Comparison of ENCODE assay signal across 13 cellular contexts in the genomic region with DNA sequence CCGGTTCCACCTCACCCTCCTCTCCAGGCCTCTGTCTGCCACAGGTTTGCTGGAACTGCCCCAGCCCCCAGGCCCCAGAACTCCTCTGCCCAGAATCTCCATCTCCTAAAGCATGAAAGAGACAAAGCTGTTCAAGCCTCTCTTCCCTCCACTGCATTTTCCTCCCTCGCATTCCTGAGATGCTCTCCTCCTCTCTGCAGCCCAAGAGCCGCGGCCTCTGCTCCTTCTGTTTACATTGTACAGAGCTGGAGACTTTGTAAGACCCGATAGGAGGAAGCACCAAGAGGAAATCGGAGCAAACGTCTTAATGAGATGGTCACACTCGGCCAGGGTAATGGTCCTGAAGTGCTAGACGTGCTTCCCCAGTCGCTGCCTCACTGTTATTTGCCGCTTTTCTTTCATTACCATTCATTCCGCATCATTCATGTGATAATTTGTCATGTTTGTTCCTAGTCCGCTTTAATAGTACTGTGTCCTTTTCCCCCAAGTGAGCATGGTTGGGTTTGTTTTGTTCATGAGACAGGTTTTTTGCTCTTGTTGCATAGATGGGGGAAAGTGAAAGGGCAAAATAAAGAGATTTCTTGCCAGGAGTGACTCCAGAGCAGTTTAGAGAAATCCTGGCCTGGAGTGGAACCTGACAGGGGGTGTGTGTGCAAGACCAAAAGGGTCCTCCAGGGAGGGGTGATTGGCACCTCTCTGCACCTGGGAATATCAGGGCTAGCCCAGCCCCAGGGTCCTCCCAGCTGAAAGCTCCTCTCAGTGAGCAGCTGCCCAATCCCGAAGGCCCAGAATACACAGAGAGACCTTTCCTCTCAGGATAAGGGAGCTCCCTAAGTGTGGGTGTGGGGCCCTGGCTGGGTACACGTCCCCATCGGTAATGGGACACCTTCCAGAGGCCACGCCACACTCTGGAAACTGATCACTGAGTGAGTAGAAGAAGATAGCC. TPM values are rescaled to one million over a fixed set of nuclear protein-coding genes. Genes with fewer than 3 reads are reported as not detected.
DNase-seq lines count a peak whose midpoint lies in the region; ATAC-seq and TF ChIP-seq lines count a peak whose summit lies in the region.
"Had no signal": no experiment of that assay in that cellular context is flagged by ENCODE, and none has a peak within 500 bp of the region (broad histone marks: within the 10 kb centered on the region; RNA-seq: fewer than 3 reads in every experiment).

No MANE protein-coding gene starts in this region.

- H3K9me2 ChIP-seq in hepatocyte (replicated peaks; ENCODE audit: insufficient read depth), result no peaks in the 10 kb centered on the region

- DNase-seq in ELR (ENCODE audit: low read depth), result peak; percentile 46
- DNase-seq in hepatocyte (ENCODE audit: low spot score), result peak; percentile 51
- no peak for DNase-seq in NCI-H345 (lab: John Stamatoyannopoulos, UW)
- DNase-seq in stimulated activated CD4-positive, alpha-beta T cell treated with anti-CD3 and anti-CD28 coated beads, Interleukin-12 subunit alpha, Interleukin-12 subunit beta, amount 100 ng/mL, for 4 hours, result no peak
- DNase-seq in HEK293T (ENCODE audit: extremely low spot score), result no peak
- DNase-seq: activated CD4-positive, alpha-beta T cell treated with anti-CD3 and anti-CD28 coated beads, Interleukin-2, amount 50 U/mL, for 1 hour; H7; NCI-H187 had no signal

- H3K4me2 ChIP-seq in hepatocyte, result peak overlapping the region; percentile 48
- H3K4me2 ChIP-seq in parathyroid adenoma (ENCODE audit: low read length), result no peak overlapping the region

- H3K36me3 ChIP-seq in hepatocyte (replicated peaks; ENCODE audit: insufficient read depth, low read depth) (no peaks in the 10 kb centered on the region), parathyroid adenoma (ENCODE audit: control insufficient read depth, insufficient read depth, low read length) (no peaks in the 10 kb centered on the region)
- H3K36me3 ChIP-seq: tibial artery had no signal

- H3K79me2 ChIP-seq in hepatocyte (no peaks in the 10 kb centered on the region), parathyroid adenoma (no peaks in the 10 kb centered on the region)

- no peak overlapping the region for H3K9ac ChIP-seq in parathyroid adenoma

- POLR2A ChIA-PET in HEK293T (lab: Yijun Ruan, JAX), result no interaction called here

- no peaks in the 10 kb centered on the region for H4K20me1 ChIP-seq in hepatocyte (ENCODE audit: insufficient read depth, poor library complexity, severe bottlenecking)

- WGBS in hepatocyte (ENCODE audit: low lambda C conversion rate, missing lambda C conversion rate), result 29% methylated on average over 17 of the region's 17 CpGs

- TF ChIP-seq CTCF in hepatocyte (IDR thresholded peaks at IDR 0.05; ENCODE audit: poor library complexity), result no peak
- no peak for TF ChIP-seq CTCF in parathyroid adenoma (IDR thresholded peaks at IDR 0.05)

- ATAC-seq in SK-N-SH treated with all-trans-retinoic acid at 6 μM for 48 hours, result peak; percentile 61
- no peak for ATAC-seq in GM21381 (IDR thresholded peaks at IDR 0.05; ENCODE audit: unreplicated experiment)
- ATAC-seq: Right ventricle myocardium inferior had no signal

- no peaks in the 10 kb centered on the region for H3K9me3 ChIP-seq in hepatocyte (ENCODE audit: low read depth)
- H3K9me3 ChIP-seq in parathyroid adenoma (ENCODE audit: control insufficient read depth, low read length), result no peaks in the 10 kb centered on the region
- H3K9me3 ChIP-seq: tibial artery had no signal

- H3K4me3 ChIP-seq in hepatocyte (no peak overlapping the region), parathyroid adenoma (ENCODE audit: low read depth, low read length) (no peak overlapping the region)
- H3K4me3 ChIP-seq: tibial artery had no signal

- H3K27me3 ChIP-seq in hepatocyte (no peaks in the 10 kb centered on the region), parathyroid adenoma (ENCODE audit: control insufficient read depth, insufficient read depth, low read length) (no peaks in the 10 kb centered on the region)
- H3K27me3 ChIP-seq: tibial artery had no signal

- H3K27ac ChIP-seq in hepatocyte (peak overlapping the region; percentile 32), parathyroid adenoma (no peak overlapping the region)
- H3K27ac ChIP-seq: tibial artery had no signal

- peaks cover 31% of the 10 kb centered on the region for H3K4me1 ChIP-seq in hepatocyte (ENCODE audit: insufficient read depth)
- peaks cover 6% of the 10 kb centered on the region for H3K4me1 ChIP-seq in parathyroid adenoma

- CTCF ChIA-PET in HEK293T (lab: Yijun Ruan, JAX), result no interaction called here

- peak overlapping the region; percentile 9 for H2AFZ ChIP-seq in hepatocyte
- H2AFZ ChIP-seq in parathyroid adenoma, result peak overlapping the region; percentile 18

TF ChIP-seq in SK-N-SH treated with all-trans-retinoic acid at 6 μM for 48 hours, 23 proteins besides CTCF, POLR2A, EP300 and RAD21 (continues in another document):
- no peak for TF ChIP-seq ZNF565 (CRISPR knock-in tag; conservative IDR thresholded peaks at IDR 0.05; ENCODE audit: low read depth)
- no peak for TF ChIP-seq OSR1 (CRISPR knock-in tag; IDR thresholded peaks at IDR 0.05)
- TF ChIP-seq, protein P1, sequence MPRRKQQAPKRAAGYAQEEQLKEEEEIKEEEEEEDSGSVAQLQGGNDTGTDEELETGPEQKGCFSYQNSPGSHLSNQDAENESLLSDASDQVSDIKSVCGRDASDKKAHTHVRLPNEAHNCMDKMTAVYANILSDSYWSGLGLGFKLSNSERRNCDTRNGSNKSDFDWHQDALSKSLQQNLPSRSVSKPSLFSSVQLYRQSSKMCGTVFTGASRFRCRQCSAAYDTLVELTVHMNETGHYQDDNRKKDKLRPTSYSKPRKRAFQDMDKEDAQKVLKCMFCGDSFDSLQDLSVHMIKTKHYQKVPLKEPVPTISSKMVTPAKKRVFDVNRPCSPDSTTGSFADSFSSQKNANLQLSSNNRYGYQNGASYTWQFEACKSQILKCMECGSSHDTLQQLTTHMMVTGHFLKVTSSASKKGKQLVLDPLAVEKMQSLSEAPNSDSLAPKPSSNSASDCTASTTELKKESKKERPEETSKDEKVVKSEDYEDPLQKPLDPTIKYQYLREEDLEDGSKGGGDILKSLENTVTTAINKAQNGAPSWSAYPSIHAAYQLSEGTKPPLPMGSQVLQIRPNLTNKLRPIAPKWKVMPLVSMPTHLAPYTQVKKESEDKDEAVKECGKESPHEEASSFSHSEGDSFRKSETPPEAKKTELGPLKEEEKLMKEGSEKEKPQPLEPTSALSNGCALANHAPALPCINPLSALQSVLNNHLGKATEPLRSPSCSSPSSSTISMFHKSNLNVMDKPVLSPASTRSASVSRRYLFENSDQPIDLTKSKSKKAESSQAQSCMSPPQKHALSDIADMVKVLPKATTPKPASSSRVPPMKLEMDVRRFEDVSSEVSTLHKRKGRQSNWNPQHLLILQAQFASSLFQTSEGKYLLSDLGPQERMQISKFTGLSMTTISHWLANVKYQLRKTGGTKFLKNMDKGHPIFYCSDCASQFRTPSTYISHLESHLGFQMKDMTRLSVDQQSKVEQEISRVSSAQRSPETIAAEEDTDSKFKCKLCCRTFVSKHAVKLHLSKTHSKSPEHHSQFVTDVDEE (CRISPR knock-in tag; IDR thresholded peaks at IDR 0.05), result no peak
- no peak for TF ChIP-seq PPARA (CRISPR knock-in tag; IDR thresholded peaks at IDR 0.05; ENCODE audit: borderline replicate concordance)
- no peak for TF ChIP-seq ISL1 (CRISPR knock-in tag; IDR thresholded peaks at IDR 0.05)
- no peak for TF ChIP-seq ZC3H10 (CRISPR knock-in tag; IDR thresholded peaks at IDR 0.05)
- TF ChIP-seq ZNF70 (CRISPR knock-in tag; IDR thresholded peaks at IDR 0.05), result no peak
- TF ChIP-seq TCF4 (CRISPR knock-in tag; IDR thresholded peaks at IDR 0.05; ENCODE audit: borderline replicate concordance), result no peak
- no peak for TF ChIP-seq ZFP3 (CRISPR knock-in tag; IDR thresholded peaks at IDR 0.05)
- no peak for TF ChIP-seq BACH2 (CRISPR knock-in tag; IDR thresholded peaks at IDR 0.05; ENCODE audit: borderline replicate concordance)

TF ChIP-seq in HEK293T, 16 proteins besides CTCF, POLR2A, EP300 and RAD21:
- TF ChIP-seq LEF1 (IDR thresholded peaks at IDR 0.05; ENCODE audit: borderline replicate concordance), result no peak
TF ChIP-seq in HEK293T: peak in this region for 0.

RNA-seq across cellular contexts. Expression of a gene that starts 44.9 kb away (rescaled TPM):
- total RNA-seq in hepatocyte, result 910 and 1,089 TPM in 2 replicates
- 563 and 612 TPM in 2 replicates for polyA plus RNA-seq in hepatocyte

Comparison
In these comparisons a context has a peak if more than half of its experiments do, and no peak if none do; other contexts are left out.
1. DNase-seq: peak in ELR (single experiment) and hepatocyte (single experiment); none in NCI-H345 (single experiment), stimulated activated CD4-positive, alpha-beta T cell treated with anti-CD3 and anti-CD28 coated beads, Interleukin-12 subunit alpha, Interleukin-12 subunit beta, amount 100 ng/mL, for 4 hours (single experiment) and HEK293T (single experiment).